ENCODE assay signal across 8 cellular contexts in genomic region chr17:3892095-3892998, GRCh38. TPM values are rescaled to one million over a fixed set of nuclear protein-coding genes. Genes with fewer than 3 reads are reported as not detected.
DNase-seq lines count a peak whose midpoint lies in the region; TF ChIP-seq lines count a peak whose summit lies in the region.

No MANE protein-coding gene starts in this region.

- in situ Hi-C loops in G401 (cut with HindIII; ENCODE audit: low sequenced_read_pairs), result no loop called here

- H3K4me3 Mint-ChIP-seq in HFFc6, result peak overlapping the region; percentile 73
- peak overlapping the region; percentile 74 for H3K4me3 Mint-ChIP-seq in activated CD4-positive, alpha-beta memory T cell treated with anti-CD3 and anti-CD28 coated beads, Interleukin-2, amount 10 ng/mL, durations not matched to agents 7 days and 5 days

- peaks cover 3% of the 10 kb centered on the region; the same call in 1 of the 2 replicates for H3K27me3 Mint-ChIP-seq in HFFc6 (ENCODE audit: insufficient read depth)
- H3K27me3 Mint-ChIP-seq in activated CD4-positive, alpha-beta memory T cell treated with anti-CD3 and anti-CD28 coated beads, Interleukin-2, amount 10 ng/mL, durations not matched to agents 7 days and 5 days, result peaks cover 8% of the 10 kb centered on the region

- peak overlapping the region; percentile 98 for H3K27ac Mint-ChIP-seq in HFFc6
- H3K27ac Mint-ChIP-seq in activated CD4-positive, alpha-beta memory T cell treated with anti-CD3 and anti-CD28 coated beads, Interleukin-2, amount 10 ng/mL, durations not matched to agents 7 days and 5 days, result no peak overlapping the region

- H3K36me3 Mint-ChIP-seq in HFFc6 (ENCODE audit: low read depth), result no peaks in the 10 kb centered on the region
- no peaks in the 10 kb centered on the region for H3K36me3 Mint-ChIP-seq in activated CD4-positive, alpha-beta memory T cell treated with anti-CD3 and anti-CD28 coated beads, Interleukin-2, amount 10 ng/mL, durations not matched to agents 7 days and 5 days (ENCODE audit: low read depth)

- TF ChIP-seq CTCF in HFFc6 (IDR thresholded peaks at IDR 0.05), result 0 out of 2 replicates have a peak, but pooled peaks have one; percentile 19

- H3K9me3 Mint-ChIP-seq in HFFc6, result no peaks in the 10 kb centered on the region
- no peaks in the 10 kb centered on the region for H3K9me3 Mint-ChIP-seq in activated CD4-positive, alpha-beta memory T cell treated with anti-CD3 and anti-CD28 coated beads, Interleukin-2, amount 10 ng/mL, durations not matched to agents 7 days and 5 days

- POLR2A ChIA-PET in activated CD4-positive, alpha-beta memory T cell treated with anti-CD3 and anti-CD28 coated beads, Interleukin-2, amount 10 ng/mL, durations not matched to agents 7 days and 5 days (lab: Charles Lee), result interaction anchor here (0.8 to 2.1 kb wide), 4 partner anchors 11 to 251 kb away, joined by 3 to 7 read pairs (median 6); partner anchors contain the start of genes CYB5D2, NCBP3 and ZZEF1

- H3K4me1 Mint-ChIP-seq in HFFc6 (ENCODE audit: low read depth), result peaks cover 68% of the 10 kb centered on the region
- H3K4me1 Mint-ChIP-seq in activated CD4-positive, alpha-beta memory T cell treated with anti-CD3 and anti-CD28 coated beads, Interleukin-2, amount 10 ng/mL, durations not matched to agents 7 days and 5 days, result peaks cover 25% of the 10 kb centered on the region

- DNase-seq in G401 (ENCODE audit: low spot score), result peak; percentile 87
- DNase-seq in HFFc6, result peak; percentile 75
- peak; percentile 64 for DNase-seq in NCI-H2171 treated with DMSO at 0.1 percent for 48 hours (lab: John Stamatoyannopoulos, UW)
- peak; percentile 75 for DNase-seq in activated CD4-positive, alpha-beta memory T cell treated with anti-CD3 and anti-CD28 coated beads, Interleukin-2, amount 10 ng/mL, durations not matched to agents 7 days and 5 days
- DNase-seq in ecto neural progenitor cell (ENCODE audit: low spot score), result peak; percentile 83
- DNase-seq in lung microvascular endothelial cell (ENCODE audit: low read depth in 2 of 2), result peak; percentile 64 to 78
- DNase-seq in stimulated activated CD4-positive, alpha-beta T cell treated with anti-CD3 and anti-CD28 coated beads, TNF-alpha, amount 100 ng/mL, for 4 hours (ENCODE audit: low read depth in 3 of 3), result peak; percentile 50 to 72 (median 72)
- no peak for DNase-seq in NCI-H1694 (lab: John Stamatoyannopoulos, UW)

- CTCF ChIA-PET in activated CD4-positive, alpha-beta memory T cell treated with anti-CD3 and anti-CD28 coated beads, Interleukin-2, amount 10 ng/mL, durations not matched to agents 7 days and 5 days (lab: Charles Lee), result interaction anchor here (1.0 to 2.8 kb wide), 3 partner anchors 29 to 49 kb away, joined by 3 to 14 read pairs (median 4); partner anchors contain the start of gene NCBP3

RNA-seq across cellular contexts. Expression of gene CAMKK1, which starts 0.5 kb away (rescaled TPM):
- 2.3 and 3.4 TPM in 2 replicates for total RNA-seq in G401 (2014; rRNA removed; shearing (Covaris generic))
- 1 to 10 TPM; 5.4 to 6.9 (median 6.0) TPM for total RNA-seq in HFFc6 (2021; fragmentation: NEBNext Ultra II Directional; extraction: Animal tissue kit (Norgen Biotek cat#: 25700))
- total RNA-seq in activated CD4-positive, alpha-beta memory T cell treated with anti-CD3 and anti-CD28 coated beads, Interleukin-2, amount 10 ng/mL, durations not matched to agents 7 days and 5 days, result 1 to 10 TPM; 1.4 to 1.8 TPM
- 0.65 and 0.79 TPM in 2 replicates for total RNA-seq in lung microvascular endothelial cell

RNA-seq across cellular contexts. Expression of gene P2RX1, which starts 23.9 kb away (rescaled TPM):
- not detected in 2 replicates for total RNA-seq in G401 (2014; rRNA removed; shearing (Covaris generic))
- total RNA-seq in HFFc6 (2021; fragmentation: NEBNext Ultra II Directional; extraction: Animal tissue kit (Norgen Biotek cat#: 25700)), result under 1 TPM in 1 of 6 experiments, not detected in 5; 0.08 TPM
- under 1 TPM; 0.45 to 0.65 TPM for total RNA-seq in activated CD4-positive, alpha-beta memory T cell treated with anti-CD3 and anti-CD28 coated beads, Interleukin-2, amount 10 ng/mL, durations not matched to agents 7 days and 5 days
- not detected in 2 replicates for total RNA-seq in lung microvascular endothelial cell

RNA-seq across cellular contexts. Expression of gene NCBP3, which starts 46.3 kb away (rescaled TPM):
- 12.9 and 39.6 TPM in 2 replicates for total RNA-seq in G401 (2014; rRNA removed; shearing (Covaris generic))
- 10 to 100 TPM; 22.4 to 28.6 (median 25.3) TPM for total RNA-seq in HFFc6 (2021; fragmentation: NEBNext Ultra II Directional; extraction: Animal tissue kit (Norgen Biotek cat#: 25700))
- 10 to 100 TPM; 42.8 to 43.9 TPM for total RNA-seq in activated CD4-positive, alpha-beta memory T cell treated with anti-CD3 and anti-CD28 coated beads, Interleukin-2, amount 10 ng/mL, durations not matched to agents 7 days and 5 days
- total RNA-seq in lung microvascular endothelial cell, result 10.5 and 11.5 TPM in 2 replicates
